In genomic region chr21:34354836-34355235, GRCh38 we compare ENCODE assay signal across 21 cellular contexts. TPM values are rescaled to one million over a fixed set of nuclear protein-coding genes. Genes with fewer than 3 reads are reported as not detected.
DNase-seq lines count a peak whose midpoint lies in the region; ATAC-seq, FAIRE-seq and TF ChIP-seq lines count a peak whose summit lies in the region.
"Had no signal": no experiment of that assay in that cellular context is flagged by ENCODE, and none has a peak within 500 bp of the region (broad histone marks: within the 10 kb centered on the region; RNA-seq: fewer than 3 reads in every experiment).

No MANE protein-coding gene starts in this region.

- H3K36me3 ChIP-seq in bronchial epithelial cell (ENCODE audit: control insufficient read depth, insufficient read depth, low read length) (no peaks in the 10 kb centered on the region), heart right ventricle (no peaks in the 10 kb centered on the region)
- H3K36me3 ChIP-seq: BLaER1, HAP-1 had no signal

- 47 to 57% methylated on average over 4 of the region's 4 CpGs for WGBS in heart right ventricle, 2 donors

- peak; percentile 82 for ATAC-seq in Right ventricle myocardium inferior
- peak in 5 of 8 donors; percentile 65 to 87 (median 77) for ATAC-seq in heart right ventricle
- no peak for ATAC-seq in GM18909 (IDR thresholded peaks at IDR 0.05; ENCODE audit: poor library complexity, unreplicated experiment)
- ATAC-seq in GM18868 (IDR thresholded peaks at IDR 0.05; ENCODE audit: unreplicated experiment), result no peak
- ATAC-seq in GM19324 (IDR thresholded peaks at IDR 0.05; ENCODE audit: low FRiP score, unreplicated experiment), result no peak
- ATAC-seq: CD8-positive, alpha-beta T cell had no signal

- intact Hi-C loops in Right ventricle myocardium inferior (cut with DNase I), result no loop called here
- intact Hi-C loops in cardiac septum (cut with DNase I), result no loop called here
- intact Hi-C loops in heart right ventricle (cut with DNase I), result no loop called here

- TF ChIP-seq CTCF in bronchial epithelial cell (IDR thresholded peaks at IDR 0.05; ENCODE audit: insufficient read depth, low read length, severe bottlenecking) (no peak), heart right ventricle (IDR thresholded peaks at IDR 0.05) (no peak)

- peaks cover 0 to 10% (median 0%) of the 10 kb centered on the region in 11 donors for H3K9me3 ChIP-seq in heart right ventricle
- H3K9me3 ChIP-seq: HAP-1 had no signal

- peaks cover 0 to 8% (median 0%) of the 10 kb centered on the region in 9 donors for H3K4me1 ChIP-seq in heart right ventricle
- H3K4me1 ChIP-seq: BLaER1, HAP-1 had no signal

- no peak overlapping the region for H3K27ac ChIP-seq in heart right ventricle
- H3K27ac ChIP-seq: BLaER1, GM23248 had no signal

- H3K27me3 ChIP-seq in bronchial epithelial cell (ENCODE audit: control insufficient read depth, insufficient read depth, low read length) (peaks cover 2% of the 10 kb centered on the region), heart right ventricle (peaks cover 0 to 6% (median 0%) of the 10 kb centered on the region in 7 donors)
- H3K27me3 ChIP-seq: BLaER1 had no signal

- no peak for DNase-seq in Right ventricle myocardium inferior (ENCODE audit: missing footprints)
- DNase-seq in cardiac septum (ENCODE audit: low spot score), result no peak
- no peak for DNase-seq in bronchial epithelial cell (ENCODE audit: low read depth)
- no peak for DNase-seq in heart right ventricle
- DNase-seq in islet precursor cell, result peak; percentile 37
- DNase-seq: 8988T; Calu3; CD8-positive, alpha-beta T cell; DMS79 treated with DMSO at 0.1 percent for 48 hours; GF-D8; GM23248; IMR-90 had no signal

- peak; percentile 40 for FAIRE-seq in bronchial epithelial cell (lab: Jason Lieb, UNC)
- FAIRE-seq: GM19239, HTR-8/SVneo had no signal

- H3K4me3 ChIP-seq in bronchial epithelial cell (ENCODE audit: low read depth, low read length) (no peak overlapping the region), heart right ventricle (no peak overlapping the region)
- H3K4me3 ChIP-seq: BLaER1, GM23248, HAP-1 had no signal

RNA-seq across cellular contexts. Expression of gene KCNE2, which starts 9.0 kb away (rescaled TPM):
- total RNA-seq in Right ventricle myocardium inferior (not detected), cardiac septum (0.22 TPM), bronchial epithelial cell (not detected in 2 replicates), heart right ventricle (not detected)
- under 1 TPM; 0.04 to 0.73 TPM for polyA plus RNA-seq in heart right ventricle
- total RNA-seq: Calu3; CD8-positive, alpha-beta T cell; GM23248; H4; IMR-90 had no signal
- polyA plus RNA-seq: AG04450, IMR-90 had no signal

RNA-seq across cellular contexts. Expression of gene SMIM11, which starts 20.5 kb away (rescaled TPM):
- total RNA-seq in Right ventricle myocardium inferior, result 15.6 TPM
- total RNA-seq in cardiac septum, result 23.8 TPM
- total RNA-seq in bronchial epithelial cell, result 2.9 and 9.7 TPM in 2 replicates
- 10 to 100 TPM in 2 of 10 donors, 1 to 10 TPM in 8; 1.9 to 21.4 (median 7.2) TPM for total RNA-seq in heart right ventricle
- 1 to 10 TPM in 1 of 2 donors, under 1 TPM in 1; 0.80 to 4.3 TPM for polyA plus RNA-seq in heart right ventricle

Comparison
In these comparisons a context has a peak if more than half of its experiments do, and no peak if none do; other contexts are left out.
1. ATAC-seq: peak in Right ventricle myocardium inferior (single experiment) and heart right ventricle (5 of 8); none in GM18909 (single experiment), GM18868 (single experiment) and GM19324 (single experiment).